ENCODE assay signal across 12 cellular contexts in the genomic region with DNA sequence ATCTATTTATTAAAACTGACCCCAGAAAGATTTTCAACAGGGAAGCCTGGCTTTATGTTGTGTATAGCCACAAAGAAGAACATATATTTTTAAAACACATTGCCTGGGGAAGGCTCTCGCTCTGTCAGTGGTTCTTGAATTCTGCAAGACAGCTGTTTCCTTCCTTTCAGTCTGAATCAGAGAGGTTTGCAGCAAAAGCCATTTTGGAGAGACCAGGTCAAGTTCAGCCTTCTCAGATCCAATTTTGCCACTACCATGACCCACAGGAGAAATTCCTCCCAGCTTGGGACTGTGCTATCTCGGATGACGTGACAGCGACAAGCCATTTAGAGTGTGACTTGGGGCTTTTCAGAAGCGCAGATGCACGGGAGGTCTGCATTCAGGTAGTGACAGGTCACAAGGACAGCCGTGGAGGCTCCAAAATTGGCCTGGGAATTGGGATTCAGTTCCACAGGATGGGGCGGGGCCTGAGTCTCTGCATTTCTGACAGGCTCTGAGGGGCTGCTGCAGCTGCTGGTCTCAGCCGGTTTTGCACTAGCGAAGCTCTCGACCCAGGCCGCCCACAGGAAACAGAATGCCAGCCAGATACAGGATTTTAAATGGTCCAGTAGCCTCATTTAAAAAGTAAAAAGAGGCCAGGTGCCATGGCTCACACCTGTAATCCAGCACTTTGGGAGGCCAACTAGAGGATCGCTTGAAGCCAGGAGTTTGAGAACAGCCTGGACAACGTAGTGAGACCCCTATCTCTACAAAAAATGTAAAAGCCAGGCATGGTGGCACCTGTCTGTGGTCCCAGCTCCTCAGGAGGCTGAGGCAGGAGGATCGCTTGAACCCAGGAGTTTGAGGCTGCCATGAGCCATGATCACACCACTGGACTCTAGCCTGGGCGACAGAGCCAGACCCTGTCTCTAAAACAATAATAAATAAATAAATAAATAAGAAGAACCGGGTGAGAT.
DNase-seq lines count a peak whose midpoint lies in the region; ATAC-seq and TF ChIP-seq lines count a peak whose summit lies in the region.
"Had no signal": no experiment of that assay in that cellular context is flagged by ENCODE, and none has a peak within 500 bp of the region (broad histone marks: within the 10 kb centered on the region; RNA-seq: fewer than 3 reads in every experiment).

No MANE protein-coding gene starts in this region.

- peaks cover 78 to 79% of the 10 kb centered on the region in 2 donors for H3K4me1 ChIP-seq in gastrocnemius medialis
- H3K4me1 ChIP-seq in ovary (ENCODE audit: insufficient read depth), result peaks cover 18% of the 10 kb centered on the region

- DNase-seq in T-helper 2 cell treated with Interferon-gamma antibody and Interleukin-4, amounts not matched to agents 5 μg/mL and 100 μg/mL, for 36 hours (ENCODE audit: low spot score), result no peak
- DNase-seq in T-helper 2 cell (no peak), NAMALWA (ENCODE audit: low spot score) (peak; percentile 70), caudate nucleus (lab: John Stamatoyannopoulos, UW) (no peak), gastrocnemius medialis (no peak), GDM1 (lab: John Stamatoyannopoulos, UW) (no peak), ovary (no peak), 8988T (no peak)
- DNase-seq: NCI-H446 treated with DMSO at 0.1 percent for 48 hours had no signal

- H3K36me3 Mint-ChIP-seq in T-helper 2 cell treated with Interferon-gamma antibody and Interleukin-4, amounts not matched to agents 5 μg/mL and 100 μg/mL, for 36 hours (ENCODE audit: low read depth), result peaks cover 2% of the 10 kb centered on the region
- H3K36me3 Mint-ChIP-seq: activated naive CD4-positive, alpha-beta T cell treated with anti-CD3 and anti-CD28 coated beads, Interleukin-2, amount 50 U/mL, for 72 hours had no signal

- intact Hi-C loops in gastrocnemius medialis (cut with DNase I; ENCODE audit: low total_unique reads) (no loop called here), ovary (cut with DNase I) (no loop called here)

- ATAC-seq in gastrocnemius medialis, result no peak

- H3K4me3 ChIP-seq in gastrocnemius medialis, result no peak overlapping the region
- H3K4me3 ChIP-seq in ovary, result no peak overlapping the region
- H3K4me3 ChIP-seq: pancreas, tibial artery had no signal

- H3K4me1 Mint-ChIP-seq in T-helper 2 cell treated with Interferon-gamma antibody and Interleukin-4, amounts not matched to agents 5 μg/mL and 100 μg/mL, for 36 hours (ENCODE audit: low read depth), result peaks cover 45% of the 10 kb centered on the region

- no peak for TF ChIP-seq CTCF in gastrocnemius medialis (IDR thresholded peaks at IDR 0.05 in 4 of 5, conservative IDR thresholded peaks at IDR 0.05 in 1 of 5)
- TF ChIP-seq CTCF in ovary (IDR thresholded peaks at IDR 0.05), result no peak

- peak overlapping the region; percentile 75 for H3K27ac Mint-ChIP-seq in T-helper 2 cell treated with Interferon-gamma antibody and Interleukin-4, amounts not matched to agents 5 μg/mL and 100 μg/mL, for 36 hours

- in situ Hi-C loops in gastrocnemius medialis (cut with MboI; ENCODE audit: low sequenced_read_pairs in 4 of 4), result no loop called here

- 87 to 94% (median 88%) methylated on average over 17 of the region's 17 CpGs for WGBS in ovary, 3 donors

- peak overlapping the region; percentile 98 for H3K27ac ChIP-seq in caudate nucleus (ENCODE audit: low read depth, low read length)
- peak overlapping the region; percentile 63 to 92 (median 80) for H3K27ac ChIP-seq in gastrocnemius medialis
- no peak overlapping the region for H3K27ac ChIP-seq in ovary
- H3K27ac ChIP-seq: tibial artery had no signal

- no peaks in the 10 kb centered on the region for H3K9me3 ChIP-seq in gastrocnemius medialis
- H3K9me3 ChIP-seq in ovary, result no peaks in the 10 kb centered on the region
- H3K9me3 ChIP-seq: pancreas, tibial artery had no signal

- H3K27me3 Mint-ChIP-seq in T-helper 2 cell treated with Interferon-gamma antibody and Interleukin-4, amounts not matched to agents 5 μg/mL and 100 μg/mL, for 36 hours (ENCODE audit: low read depth), result no peaks in the 10 kb centered on the region

- no peak for TF ChIP-seq EP300 in ovary (IDR thresholded peaks at IDR 0.05)

- H3K27me3 ChIP-seq in gastrocnemius medialis (no peaks in the 10 kb centered on the region), ovary (no peaks in the 10 kb centered on the region)
- H3K27me3 ChIP-seq: pancreas had no signal

- H3K4me3 Mint-ChIP-seq in T-helper 2 cell treated with Interferon-gamma antibody and Interleukin-4, amounts not matched to agents 5 μg/mL and 100 μg/mL, for 36 hours, result peak overlapping the region; percentile 48

- H3K36me3 ChIP-seq in gastrocnemius medialis (no peaks in the 10 kb centered on the region), ovary (no peaks in the 10 kb centered on the region)
- H3K36me3 ChIP-seq: pancreas, tibial artery had no signal

- H3K9me3 Mint-ChIP-seq in T-helper 2 cell treated with Interferon-gamma antibody and Interleukin-4, amounts not matched to agents 5 μg/mL and 100 μg/mL, for 36 hours, result no peaks in the 10 kb centered on the region
- H3K9me3 Mint-ChIP-seq: activated naive CD4-positive, alpha-beta T cell treated with anti-CD3 and anti-CD28 coated beads, Interleukin-2, amount 50 U/mL, for 72 hours had no signal

- TF ChIP-seq POLR2A in gastrocnemius medialis (IDR thresholded peaks at IDR 0.05), result no peak
- TF ChIP-seq POLR2A in ovary (IDR thresholded peaks at IDR 0.05), result no peak

Comparison
In these comparisons a context has a peak if more than half of its experiments do, and no peak if none do; other contexts are left out.
1. H3K27ac ChIP-seq: peak in caudate nucleus (single experiment) and gastrocnemius medialis (4 of 4); none in ovary (0 of 2).